Comparison of ENCODE assay signal across 15 cellular contexts in genomic region chr6:109490708-109491107, GRCh38. TPM values are rescaled to one million over a fixed set of nuclear protein-coding genes. Genes with fewer than 3 reads are reported as not detected.
DNase-seq lines count a peak whose midpoint lies in the region; ATAC-seq and TF ChIP-seq lines count a peak whose summit lies in the region.
"Had no signal": no experiment of that assay in that cellular context is flagged by ENCODE, and none has a peak within 500 bp of the region (broad histone marks: within the 10 kb centered on the region; RNA-seq: fewer than 3 reads in every experiment).

No MANE protein-coding gene starts in this region.

- peak overlapping the region; percentile 66 to 90 (median 86) for H3K27ac Mint-ChIP-seq in CD4-positive, alpha-beta memory T cell
- H3K27ac Mint-ChIP-seq in activated naive CD8-positive, alpha-beta T cell treated with anti-CD3 and anti-CD28 coated beads, Interleukin-2, amount 10 ng/mL, durations not matched to agents 7 days and 5 days = peak overlapping the region; percentile 92
- peak overlapping the region; percentile 2 to 20 for H3K27ac Mint-ChIP-seq in natural killer cell treated with Interleukin-12 subunit alpha and Interleukin-12 subunit beta and Interleukin-15 and Interleukin-18, amount 100 ng/mL, for 72 hours

- H3K9ac ChIP-seq in KMS-11 = peak overlapping the region; percentile 46; the same call in 1 of the 2 replicates

- TF ChIP-seq CTCF in KMS-11 (conservative IDR thresholded peaks at IDR 0.05; ENCODE audit: low read depth, low read length) = no peak
- no peak for TF ChIP-seq CTCF in GM10248 (IDR thresholded peaks at IDR 0.05; ENCODE audit: control extremely low read depth, extremely low read depth, low read depth, missing control alignments)

- H3K27me3 Mint-ChIP-seq in CD4-positive, alpha-beta memory T cell = no peaks in the 10 kb centered on the region
- H3K27me3 Mint-ChIP-seq in activated naive CD8-positive, alpha-beta T cell treated with anti-CD3 and anti-CD28 coated beads, Interleukin-2, amount 10 ng/mL, durations not matched to agents 7 days and 5 days = peaks cover 12% of the 10 kb centered on the region
- H3K27me3 Mint-ChIP-seq in natural killer cell treated with Interleukin-12 subunit alpha and Interleukin-12 subunit beta and Interleukin-15 and Interleukin-18, amount 100 ng/mL, for 72 hours = no peaks in the 10 kb centered on the region
- H3K27me3 Mint-ChIP-seq: memory B cell had no signal

- peaks cover 16 to 22% (median 19%) of the 10 kb centered on the region in 4 donors for H3K4me1 Mint-ChIP-seq in CD4-positive, alpha-beta memory T cell
- H3K4me1 Mint-ChIP-seq in activated naive CD8-positive, alpha-beta T cell treated with anti-CD3 and anti-CD28 coated beads, Interleukin-2, amount 10 ng/mL, durations not matched to agents 7 days and 5 days = peaks cover 23% of the 10 kb centered on the region
- peaks cover 15 to 16% of the 10 kb centered on the region in 2 donors for H3K4me1 Mint-ChIP-seq in natural killer cell treated with Interleukin-12 subunit alpha and Interleukin-12 subunit beta and Interleukin-15 and Interleukin-18, amount 100 ng/mL, for 72 hours (ENCODE audit: low read depth in 2 of 2)

- peaks cover 20% of the 10 kb centered on the region for H3K4me1 ChIP-seq in CD4-positive, alpha-beta memory T cell (ENCODE audit: insufficient read depth, low read length)
- H3K4me1 ChIP-seq in KMS-11 (ENCODE audit: low read depth, poor library complexity, severe bottlenecking) = peaks cover 31% of the 10 kb centered on the region
- H3K4me1 ChIP-seq: BE2C, breast epithelium had no signal

- no peaks in the 10 kb centered on the region for H3K9me3 ChIP-seq in CD4-positive, alpha-beta memory T cell (ENCODE audit: control insufficient read depth in 1 of 2, low read length in 2 of 2)
- H3K9me3 ChIP-seq: BE2C, breast epithelium had no signal

- no peak overlapping the region for H3K4me3 ChIP-seq in CD4-positive, alpha-beta memory T cell (ENCODE audit: low read length in 2 of 2)
- no peak overlapping the region for H3K4me3 ChIP-seq in KMS-11 (IDR thresholded peaks at IDR 0.05; ENCODE audit: insufficient read depth, low read depth, low read length)
- H3K4me3 ChIP-seq: breast epithelium, skin epidermis had no signal

- CTCF ChIA-PET in CD4-positive, alpha-beta memory T cell (lab: Charles Lee; ENCODE audit: partially characterized antibody) = interaction anchor here (0.9 to 2.0 kb wide), 10 partner anchors 8 to 549 kb away, joined by 3 to 11 read pairs (median 4); partner anchors contain the start of genes MICAL1 and ZBTB24
- CTCF ChIA-PET in GM10248 (lab: Yijun Ruan, JAX) = interaction anchor here (0.8 to 1.3 kb wide), 3 partner anchors 9 to 547 kb away, joined by 3 to 4 read pairs (median 3); no protein-coding TSS in a partner anchor

- no peaks in the 10 kb centered on the region for H4K20me1 ChIP-seq in KMS-11 (ENCODE audit: insufficient read depth)

- DNase-seq in CD4-positive, alpha-beta memory T cell = no peak
- DNase-seq in activated naive CD8-positive, alpha-beta T cell treated with anti-CD3 and anti-CD28 coated beads, Interleukin-2, amount 10 ng/mL, durations not matched to agents 7 days and 5 days = no peak
- no peak for DNase-seq in natural killer cell treated with Interleukin-12 subunit alpha and Interleukin-12 subunit beta and Interleukin-15 and Interleukin-18, amount 100 ng/mL, for 72 hours (ENCODE audit: low spot score)
- no peak for DNase-seq in GM10248 (ENCODE audit: extremely low spot score)
- DNase-seq: activated CD4-positive, alpha-beta T cell treated with anti-CD3 and anti-CD28 coated beads, Interleukin-2, amount 50 U/mL, for 1 hour; activated naive CD4-positive, alpha-beta T cell; BE2C; EL; foreskin fibroblast had no signal

- H3K79me2 ChIP-seq in KMS-11 (ENCODE audit: insufficient read depth, low read depth) = no peaks in the 10 kb centered on the region

- peaks cover 0 to 1% (median 0%) of the 10 kb centered on the region in 8 donors for H3K9me3 Mint-ChIP-seq in CD4-positive, alpha-beta memory T cell
- H3K9me3 Mint-ChIP-seq in activated naive CD8-positive, alpha-beta T cell treated with anti-CD3 and anti-CD28 coated beads, Interleukin-2, amount 10 ng/mL, durations not matched to agents 7 days and 5 days = peaks cover 3% of the 10 kb centered on the region
- H3K9me3 Mint-ChIP-seq in natural killer cell treated with Interleukin-12 subunit alpha and Interleukin-12 subunit beta and Interleukin-15 and Interleukin-18, amount 100 ng/mL, for 72 hours = no peaks in the 10 kb centered on the region
- H3K9me3 Mint-ChIP-seq: memory B cell had no signal

- no peaks in the 10 kb centered on the region for H3K27me3 ChIP-seq in CD4-positive, alpha-beta memory T cell (ENCODE audit: insufficient read depth, low read length)
- H3K27me3 ChIP-seq in KMS-11 (ENCODE audit: insufficient read depth, low read depth) = no peaks in the 10 kb centered on the region
- H3K27me3 ChIP-seq: breast epithelium had no signal

- POLR2A ChIA-PET in CD4-positive, alpha-beta memory T cell (lab: Charles Lee; ENCODE audit: partially characterized antibody) = interaction anchor here (1.2 to 3.0 kb wide), 8 partner anchors 9 to 549 kb away, joined by 4 to 22 read pairs (median 9); partner anchors contain the start of genes CD164, MICAL1, PPIL6 and SMPD2
- POLR2A ChIA-PET in activated naive CD8-positive, alpha-beta T cell treated with anti-CD3 and anti-CD28 coated beads, Interleukin-2, amount 10 ng/mL, durations not matched to agents 7 days and 5 days (lab: Charles Lee) = interaction anchor here (0.7 to 2.3 kb wide), 12 partner anchors 8 to 180 kb away, joined by 3 to 24 read pairs (median 6); partner anchors contain the start of genes CD164, MICAL1, PPIL6 and SMPD2
- POLR2A ChIA-PET in GM10248 (lab: Yijun Ruan, JAX) = no interaction called here

- peak overlapping the region; percentile 30 for H3K27ac ChIP-seq in CD4-positive, alpha-beta memory T cell (ENCODE audit: low read depth, low read length)
- peak overlapping the region; percentile 82 for H3K27ac ChIP-seq in KMS-11

- H3K36me3 ChIP-seq in CD4-positive, alpha-beta memory T cell (ENCODE audit: insufficient read depth, low read length) = no peaks in the 10 kb centered on the region
- no peaks in the 10 kb centered on the region; the same call in 1 of the 2 replicates for H3K36me3 ChIP-seq in KMS-11 (ENCODE audit: insufficient read depth)
- H3K36me3 ChIP-seq: BE2C, breast epithelium had no signal

- H3K36me3 Mint-ChIP-seq in CD4-positive, alpha-beta memory T cell = no peaks in the 10 kb centered on the region
- H3K36me3 Mint-ChIP-seq in activated naive CD8-positive, alpha-beta T cell treated with anti-CD3 and anti-CD28 coated beads, Interleukin-2, amount 10 ng/mL, durations not matched to agents 7 days and 5 days = no peaks in the 10 kb centered on the region
- no peaks in the 10 kb centered on the region for H3K36me3 Mint-ChIP-seq in natural killer cell treated with Interleukin-12 subunit alpha and Interleukin-12 subunit beta and Interleukin-15 and Interleukin-18, amount 100 ng/mL, for 72 hours
- H3K36me3 Mint-ChIP-seq: memory B cell had no signal

- H2AFZ ChIP-seq in KMS-11 (ENCODE audit: low read depth) = peak overlapping the region; percentile 75

- intact Hi-C loops in CD4-positive, alpha-beta memory T cell (cut with micrococcal nuclease) = no loop called here

- ATAC-seq in activated naive CD8-positive, alpha-beta T cell treated with anti-CD3 and anti-CD28 coated beads, Interleukin-2, amount 10 ng/mL, durations not matched to agents 7 days and 5 days (ENCODE audit: low read depth) = no peak
- no peak for ATAC-seq in natural killer cell treated with Interleukin-12 subunit alpha and Interleukin-12 subunit beta and Interleukin-15 and Interleukin-18, amount 100 ng/mL, for 72 hours
- ATAC-seq in HG03565 (IDR thresholded peaks at IDR 0.05; ENCODE audit: unreplicated experiment) = no peak
- no peak for ATAC-seq in HG03039 (IDR thresholded peaks at IDR 0.05; ENCODE audit: unreplicated experiment)

- peak overlapping the region; percentile 74 for H3K4me2 ChIP-seq in KMS-11

- H3K4me3 Mint-ChIP-seq in CD4-positive, alpha-beta memory T cell = peak overlapping the region in 5 of 8 donors; percentile 48 to 76 (median 68)
- peak overlapping the region; percentile 63 for H3K4me3 Mint-ChIP-seq in activated naive CD8-positive, alpha-beta T cell treated with anti-CD3 and anti-CD28 coated beads, Interleukin-2, amount 10 ng/mL, durations not matched to agents 7 days and 5 days
- H3K4me3 Mint-ChIP-seq in natural killer cell treated with Interleukin-12 subunit alpha and Interleukin-12 subunit beta and Interleukin-15 and Interleukin-18, amount 100 ng/mL, for 72 hours = peak overlapping the region; percentile 3
- H3K4me3 Mint-ChIP-seq: memory B cell had no signal

RNA-seq across cellular contexts. Expression of gene ZBTB24, which starts 7.7 kb away (rescaled TPM):
- total RNA-seq in CD4-positive, alpha-beta memory T cell = 10 to 100 TPM; 27.2 to 28.4 TPM
- 10 to 100 TPM in 1 of 2 donors, 1 to 10 TPM in 1; 8.5 to 11.5 TPM for polyA plus RNA-seq in CD4-positive, alpha-beta memory T cell
- 10 to 100 TPM; 19.7 to 20.0 TPM for total RNA-seq in activated naive CD8-positive, alpha-beta T cell treated with anti-CD3 and anti-CD28 coated beads, Interleukin-2, amount 10 ng/mL, durations not matched to agents 7 days and 5 days
- 1 to 10 TPM; 9.8 to 9.9 TPM for total RNA-seq in natural killer cell treated with Interleukin-12 subunit alpha and Interleukin-12 subunit beta and Interleukin-15 and Interleukin-18, amount 100 ng/mL, for 72 hours

RNA-seq across cellular contexts. Expression of gene MICAL1, which starts 35.1 kb away (rescaled TPM):
- 10 to 100 TPM; 76.5 to 79.3 TPM for total RNA-seq in CD4-positive, alpha-beta memory T cell
- 10 to 100 TPM in 1 of 2 donors, 1 to 10 TPM in 1; 9.0 to 23.5 TPM for polyA plus RNA-seq in CD4-positive, alpha-beta memory T cell
- total RNA-seq in activated naive CD8-positive, alpha-beta T cell treated with anti-CD3 and anti-CD28 coated beads, Interleukin-2, amount 10 ng/mL, durations not matched to agents 7 days and 5 days = 10 to 100 TPM; 80.4 to 81.5 TPM
- total RNA-seq in natural killer cell treated with Interleukin-12 subunit alpha and Interleukin-12 subunit beta and Interleukin-15 and Interleukin-18, amount 100 ng/mL, for 72 hours = 10 to 100 TPM; 18.9 to 29.0 TPM

RNA-seq across cellular contexts. Expression of gene SMPD2, which starts 50.2 kb away (rescaled TPM):
- total RNA-seq in CD4-positive, alpha-beta memory T cell = 10 to 100 TPM; 21.7 to 23.6 TPM
- polyA plus RNA-seq in CD4-positive, alpha-beta memory T cell = 10 to 100 TPM in 1 of 2 donors, 1 to 10 TPM in 1; 8.2 to 15.8 TPM
- total RNA-seq in activated naive CD8-positive, alpha-beta T cell treated with anti-CD3 and anti-CD28 coated beads, Interleukin-2, amount 10 ng/mL, durations not matched to agents 7 days and 5 days = 10 to 100 TPM; 15.6 to 16.6 TPM
- 10 to 100 TPM; 10.3 to 11.4 TPM for total RNA-seq in natural killer cell treated with Interleukin-12 subunit alpha and Interleukin-12 subunit beta and Interleukin-15 and Interleukin-18, amount 100 ng/mL, for 72 hours

RNA-seq across cellular contexts. Expression of gene PPIL6, which starts 50.3 kb away (rescaled TPM):
- total RNA-seq in CD4-positive, alpha-beta memory T cell = under 1 TPM; 0.39 to 0.52 TPM
- polyA plus RNA-seq in CD4-positive, alpha-beta memory T cell = under 1 TPM; 0.33 to 0.35 TPM
- under 1 TPM; 0.17 to 0.53 TPM for total RNA-seq in activated naive CD8-positive, alpha-beta T cell treated with anti-CD3 and anti-CD28 coated beads, Interleukin-2, amount 10 ng/mL, durations not matched to agents 7 days and 5 days
- not detected for total RNA-seq in natural killer cell treated with Interleukin-12 subunit alpha and Interleukin-12 subunit beta and Interleukin-15 and Interleukin-18, amount 100 ng/mL, for 72 hours

Comparison
In these comparisons a context has a peak if more than half of its experiments do, and no peak if none do; other contexts are left out.
1. H3K27ac Mint-ChIP-seq: peak in every context shown above with its lines; median percentile 92 in activated naive CD8-positive, alpha-beta T cell treated with anti-CD3 and anti-CD28 coated beads, Interleukin-2, amount 10 ng/mL, durations not matched to agents 7 days and 5 days; 86 in CD4-positive, alpha-beta memory T cell; 11 in natural killer cell treated with Interleukin-12 subunit alpha and Interleukin-12 subunit beta and Interleukin-15 and Interleukin-18, amount 100 ng/mL, for 72 hours.
2. H3K4me3 Mint-ChIP-seq: peak in every context shown above with its lines; median percentile 68 in CD4-positive, alpha-beta memory T cell; 63 in activated naive CD8-positive, alpha-beta T cell treated with anti-CD3 and anti-CD28 coated beads, Interleukin-2, amount 10 ng/mL, durations not matched to agents 7 days and 5 days; 3 in natural killer cell treated with Interleukin-12 subunit alpha and Interleukin-12 subunit beta and Interleukin-15 and Interleukin-18, amount 100 ng/mL, for 72 hours.